3 cellular contexts compared by ENCODE assay signal in the genomic region with DNA sequence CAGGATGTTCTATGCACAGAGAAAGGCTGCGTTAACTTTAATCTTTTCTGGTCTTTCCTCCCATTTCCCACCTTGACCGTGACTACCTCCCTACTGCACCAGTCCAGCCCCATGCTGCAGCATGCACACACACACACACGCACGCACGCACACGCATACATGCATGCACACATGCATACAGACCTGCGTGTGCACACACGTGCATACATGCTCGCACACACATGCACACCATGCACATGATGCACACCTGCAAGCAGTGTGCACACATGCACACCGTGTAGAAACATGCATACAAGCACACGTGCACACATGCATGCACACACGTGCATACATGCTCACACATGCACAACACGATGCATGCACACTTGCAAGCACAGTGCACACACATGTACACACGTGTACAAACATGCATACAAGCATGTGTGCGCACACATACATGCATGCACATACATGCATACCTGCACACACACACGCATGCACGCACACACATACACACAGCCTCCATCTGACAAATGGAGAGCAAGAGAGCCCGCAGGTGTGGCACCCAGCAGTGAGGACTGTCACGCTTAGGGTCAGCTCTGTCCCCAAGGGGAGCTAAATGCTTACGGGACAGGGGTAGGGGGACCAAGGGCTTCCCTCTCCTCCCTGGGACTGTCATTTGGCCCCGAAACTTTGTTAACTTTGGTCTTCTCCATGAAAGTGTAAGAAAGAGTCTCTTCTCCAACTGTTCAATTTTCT.
TF ChIP-seq lines count a peak whose summit lies in the region.

No MANE protein-coding gene starts in this region.

TF ChIP-seq in K562, 482 proteins besides CTCF, POLR2A, EP300 and RAD21:
- TF ChIP-seq HCFC1 (IDR thresholded peaks at IDR 0.05; ENCODE audit: low read depth, low read length), result no peak
- TF ChIP-seq KDM1A (IDR thresholded peaks at IDR 0.05), result peak in 1 of 2 experiments; percentile 46; a peak in 1 of 4 replicates
- TF ChIP-seq, protein P1, sequence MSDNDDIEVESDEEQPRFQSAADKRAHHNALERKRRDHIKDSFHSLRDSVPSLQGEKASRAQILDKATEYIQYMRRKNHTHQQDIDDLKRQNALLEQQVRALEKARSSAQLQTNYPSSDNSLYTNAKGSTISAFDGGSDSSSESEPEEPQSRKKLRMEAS (CRISPR knock-in tag; IDR thresholded peaks at IDR 0.05), result peak; percentile 29; the same call in 1 of the 2 replicates
- TF ChIP-seq CREBBP (IDR thresholded peaks at IDR 0.05; ENCODE audit: low read depth, low read length), result no peak
- TF ChIP-seq, protein P2, sequence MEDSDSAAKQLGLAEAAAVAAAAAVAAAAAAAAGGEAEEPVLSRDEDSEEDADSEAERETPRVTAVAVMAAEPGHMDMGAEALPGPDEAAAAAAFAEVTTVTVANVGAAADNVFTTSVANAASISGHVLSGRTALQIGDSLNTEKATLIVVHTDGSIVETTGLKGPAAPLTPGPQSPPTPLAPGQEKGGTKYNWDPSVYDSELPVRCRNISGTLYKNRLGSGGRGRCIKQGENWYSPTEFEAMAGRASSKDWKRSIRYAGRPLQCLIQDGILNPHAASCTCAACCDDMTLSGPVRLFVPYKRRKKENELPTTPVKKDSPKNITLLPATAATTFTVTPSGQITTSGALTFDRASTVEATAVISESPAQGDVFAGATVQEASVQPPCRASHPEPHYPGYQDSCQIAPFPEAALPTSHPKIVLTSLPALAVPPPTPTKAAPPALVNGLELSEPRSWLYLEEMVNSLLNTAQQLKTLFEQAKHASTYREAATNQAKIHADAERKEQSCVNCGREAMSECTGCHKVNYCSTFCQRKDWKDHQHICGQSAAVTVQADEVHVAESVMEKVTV (CRISPR knock-in tag; IDR thresholded peaks at IDR 0.05), result no peak

TF ChIP-seq in HepG2, 621 proteins besides CTCF, POLR2A, EP300 and RAD21 (continues in another document):
- TF ChIP-seq SP140L (CRISPR knock-in tag; IDR thresholded peaks at IDR 0.05; ENCODE audit: borderline replicate concordance) (no peak), SNAPC5 (CRISPR knock-in tag; IDR thresholded peaks at IDR 0.05; ENCODE audit: borderline replicate concordance) (no peak), ETV5 (CRISPR knock-in tag; IDR thresholded peaks at IDR 0.05; ENCODE audit: borderline replicate concordance) (no peak), HOXA7 (CRISPR knock-in tag; IDR thresholded peaks at IDR 0.05) (peak; percentile 79; the same call in 1 of the 2 replicates), ZNF235 (CRISPR knock-in tag; IDR thresholded peaks at IDR 0.05; ENCODE audit: borderline replicate concordance) (no peak), MBNL3 (CRISPR knock-in tag; conservative IDR thresholded peaks at IDR 0.05) (no peak), MED13 (CRISPR knock-in tag; IDR thresholded peaks at IDR 0.05) (no peak), CREB1 (IDR thresholded peaks at IDR 0.05) (no peak), CREB1 (CRISPR knock-in tag; IDR thresholded peaks at IDR 0.05) (no peak), ZNF691 (CRISPR knock-in tag; IDR thresholded peaks at IDR 0.05; ENCODE audit: borderline replicate concordance, low read depth) (no peak), ZFAT (CRISPR knock-in tag; conservative IDR thresholded peaks at IDR 0.05) (no peak), JARID2 (CRISPR knock-in tag; IDR thresholded peaks at IDR 0.05; ENCODE audit: insufficient replicate concordance) (no peak), TFDP1 (CRISPR knock-in tag; IDR thresholded peaks at IDR 0.05; ENCODE audit: borderline replicate concordance) (no peak), DPF2 (CRISPR knock-in tag; IDR thresholded peaks at IDR 0.05; ENCODE audit: borderline replicate concordance, low read depth) (no peak), IRF1 (CRISPR knock-in tag; IDR thresholded peaks at IDR 0.05; ENCODE audit: low read depth) (no peak), ZNF672 (CRISPR knock-in tag; IDR thresholded peaks at IDR 0.05) (0 out of 2 replicates have a peak, but pooled peaks have one; percentile 31), HCFC1 (IDR thresholded peaks at IDR 0.05; ENCODE audit: low read depth, low read length) (no peak), ATF2 (CRISPR knock-in tag; IDR thresholded peaks at IDR 0.05) (no peak), ZSCAN29 (CRISPR knock-in tag; conservative IDR thresholded peaks at IDR 0.05) (no peak)
- TF ChIP-seq, protein P3, sequence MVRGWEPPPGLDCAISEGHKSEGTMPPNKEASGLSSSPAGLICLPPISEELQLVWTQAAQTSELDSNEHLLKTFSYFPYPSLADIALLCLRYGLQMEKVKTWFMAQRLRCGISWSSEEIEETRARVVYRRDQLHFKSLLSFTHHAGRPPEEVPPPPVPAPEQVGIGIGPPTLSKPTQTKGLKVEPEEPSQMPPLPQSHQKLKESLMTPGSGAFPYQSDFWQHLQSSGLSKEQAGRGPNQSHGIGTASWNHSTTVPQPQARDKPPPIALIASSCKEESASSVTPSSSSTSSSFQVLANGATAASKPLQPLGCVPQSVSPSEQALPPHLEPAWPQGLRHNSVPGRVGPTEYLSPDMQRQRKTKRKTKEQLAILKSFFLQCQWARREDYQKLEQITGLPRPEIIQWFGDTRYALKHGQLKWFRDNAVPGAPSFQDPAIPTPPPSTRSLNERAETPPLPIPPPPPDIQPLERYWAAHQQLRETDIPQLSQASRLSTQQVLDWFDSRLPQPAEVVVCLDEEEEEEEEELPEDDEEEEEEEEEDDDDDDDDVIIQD (CRISPR knock-in tag; IDR thresholded peaks at IDR 0.05; ENCODE audit: low read depth), result no peak
- TF ChIP-seq, protein P4, sequence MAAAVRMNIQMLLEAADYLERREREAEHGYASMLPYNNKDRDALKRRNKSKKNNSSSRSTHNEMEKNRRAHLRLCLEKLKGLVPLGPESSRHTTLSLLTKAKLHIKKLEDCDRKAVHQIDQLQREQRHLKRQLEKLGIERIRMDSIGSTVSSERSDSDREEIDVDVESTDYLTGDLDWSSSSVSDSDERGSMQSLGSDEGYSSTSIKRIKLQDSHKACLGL (CRISPR knock-in tag; IDR thresholded peaks at IDR 0.05), result no peak

TF ChIP-seq in SK-N-SH, 30 proteins besides CTCF, POLR2A, EP300 and RAD21:
- no peak for TF ChIP-seq RFX5 (IDR thresholded peaks at IDR 0.05; ENCODE audit: low read length)
- no peak for TF ChIP-seq CHD2 (IDR thresholded peaks at IDR 0.05; ENCODE audit: low read length, partially characterized antibody)
- TF ChIP-seq JUND (IDR thresholded peaks at IDR 0.05), result no peak
- no peak for TF ChIP-seq FOXM1 (IDR thresholded peaks at IDR 0.05; ENCODE audit: low read depth)
- no peak for TF ChIP-seq MXI1 (IDR thresholded peaks at IDR 0.05; ENCODE audit: low read depth, low read length)
- TF ChIP-seq, protein P5, sequence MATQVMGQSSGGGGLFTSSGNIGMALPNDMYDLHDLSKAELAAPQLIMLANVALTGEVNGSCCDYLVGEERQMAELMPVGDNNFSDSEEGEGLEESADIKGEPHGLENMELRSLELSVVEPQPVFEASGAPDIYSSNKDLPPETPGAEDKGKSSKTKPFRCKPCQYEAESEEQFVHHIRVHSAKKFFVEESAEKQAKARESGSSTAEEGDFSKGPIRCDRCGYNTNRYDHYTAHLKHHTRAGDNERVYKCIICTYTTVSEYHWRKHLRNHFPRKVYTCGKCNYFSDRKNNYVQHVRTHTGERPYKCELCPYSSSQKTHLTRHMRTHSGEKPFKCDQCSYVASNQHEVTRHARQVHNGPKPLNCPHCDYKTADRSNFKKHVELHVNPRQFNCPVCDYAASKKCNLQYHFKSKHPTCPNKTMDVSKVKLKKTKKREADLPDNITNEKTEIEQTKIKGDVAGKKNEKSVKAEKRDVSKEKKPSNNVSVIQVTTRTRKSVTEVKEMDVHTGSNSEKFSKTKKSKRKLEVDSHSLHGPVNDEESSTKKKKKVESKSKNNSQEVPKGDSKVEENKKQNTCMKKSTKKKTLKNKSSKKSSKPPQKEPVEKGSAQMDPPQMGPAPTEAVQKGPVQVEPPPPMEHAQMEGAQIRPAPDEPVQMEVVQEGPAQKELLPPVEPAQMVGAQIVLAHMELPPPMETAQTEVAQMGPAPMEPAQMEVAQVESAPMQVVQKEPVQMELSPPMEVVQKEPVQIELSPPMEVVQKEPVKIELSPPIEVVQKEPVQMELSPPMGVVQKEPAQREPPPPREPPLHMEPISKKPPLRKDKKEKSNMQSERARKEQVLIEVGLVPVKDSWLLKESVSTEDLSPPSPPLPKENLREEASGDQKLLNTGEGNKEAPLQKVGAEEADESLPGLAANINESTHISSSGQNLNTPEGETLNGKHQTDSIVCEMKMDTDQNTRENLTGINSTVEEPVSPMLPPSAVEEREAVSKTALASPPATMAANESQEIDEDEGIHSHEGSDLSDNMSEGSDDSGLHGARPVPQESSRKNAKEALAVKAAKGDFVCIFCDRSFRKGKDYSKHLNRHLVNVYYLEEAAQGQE (IDR thresholded peaks at IDR 0.05; ENCODE audit: low read depth, low read length), result no peak
- no peak for TF ChIP-seq ELF1 (IDR thresholded peaks at IDR 0.05)
- TF ChIP-seq NFIC (IDR thresholded peaks at IDR 0.05; ENCODE audit: borderline replicate concordance), result no peak
TF ChIP-seq in SK-N-SH: peak in this region for 0.
